10 cellular contexts compared by ENCODE assay signal in genomic region chr12:29152223-29152868, GRCh38. TPM values are rescaled to one million over a fixed set of nuclear protein-coding genes. Genes with fewer than 3 reads are reported as not detected.
DNase-seq lines count a peak whose midpoint lies in the region; ATAC-seq and TF ChIP-seq lines count a peak whose summit lies in the region.
"Had no signal": no experiment of that assay in that cellular context is flagged by ENCODE, and none has a peak within 500 bp of the region (broad histone marks: within the 10 kb centered on the region; RNA-seq: fewer than 3 reads in every experiment).

No MANE protein-coding gene starts in this region.

- H3K9me3 ChIP-seq in tibial nerve, result no peaks in the 10 kb centered on the region

- no peaks in the 10 kb centered on the region for H3K36me3 Mint-ChIP-seq in naive thymus-derived CD8-positive, alpha-beta T cell

- H3K9ac ChIP-seq in mesendoderm (ENCODE audit: low read length), result no peak overlapping the region

- no peak overlapping the region for H3K4me3 Mint-ChIP-seq in naive thymus-derived CD8-positive, alpha-beta T cell

- no peak overlapping the region for H4K5ac ChIP-seq in mesendoderm (ENCODE audit: low read length)

- peaks cover 2 to 32% (median 10%) of the 10 kb centered on the region in 5 donors for H3K27me3 Mint-ChIP-seq in naive thymus-derived CD8-positive, alpha-beta T cell

- no peak for TF ChIP-seq EP300 in tibial nerve (IDR thresholded peaks at IDR 0.05)

- POLR2A ChIA-PET in naive thymus-derived CD8-positive, alpha-beta T cell (lab: Charles Lee), result no interaction called here

- H3K4me2 ChIP-seq in mesendoderm (ENCODE audit: low read length), result no peak overlapping the region

- H3K27ac ChIP-seq in mesendoderm (ENCODE audit: low read depth, low read length) (peak overlapping the region; percentile 17), tibial nerve (no peak overlapping the region)

- TF ChIP-seq POLR2A in tibial nerve (IDR thresholded peaks at IDR 0.05), result no peak

- peak overlapping the region; percentile 39 for H3K56ac ChIP-seq in mesendoderm (ENCODE audit: low read length)

- no peaks in the 10 kb centered on the region for H3K36me3 ChIP-seq in mesendoderm (ENCODE audit: control insufficient read depth, insufficient read depth, low read length)
- no peaks in the 10 kb centered on the region for H3K36me3 ChIP-seq in tibial nerve

- no peaks in the 10 kb centered on the region for H3K27me3 ChIP-seq in mesendoderm (ENCODE audit: insufficient read depth, low read length, poor library complexity)
- H3K27me3 ChIP-seq in tibial nerve, result no peaks in the 10 kb centered on the region

- H3K18ac ChIP-seq in mesendoderm (ENCODE audit: low read length), result no peak overlapping the region

- no peaks in the 10 kb centered on the region for H3K9me3 Mint-ChIP-seq in naive thymus-derived CD8-positive, alpha-beta T cell

- H3K23ac ChIP-seq in mesendoderm (ENCODE audit: low read length), result no peak overlapping the region

- H3K27ac Mint-ChIP-seq in naive thymus-derived CD8-positive, alpha-beta T cell, result no peak overlapping the region

- H3K4me1 ChIP-seq in mesendoderm (ENCODE audit: control insufficient read depth, low read depth, low read length), result peaks cover 3% of the 10 kb centered on the region
- H3K4me1 ChIP-seq in tibial nerve, result peaks cover 0 to 38% (median 0%) of the 10 kb centered on the region in 4 donors

- H4K8ac ChIP-seq in mesendoderm (ENCODE audit: low read depth, low read length), result no peak overlapping the region

- no peak overlapping the region for H3K4me3 ChIP-seq in mesendoderm (ENCODE audit: low read length)
- no peak overlapping the region for H3K4me3 ChIP-seq in tibial nerve
- H3K4me3 ChIP-seq: lung had no signal

- H3K4me1 Mint-ChIP-seq in naive thymus-derived CD8-positive, alpha-beta T cell, result peaks cover 9 to 47% (median 13%) of the 10 kb centered on the region in 4 donors

- no peak overlapping the region for H3K4ac ChIP-seq in mesendoderm (ENCODE audit: low read depth, low read length)

- peaks cover 3% of the 10 kb centered on the region for H3K79me2 ChIP-seq in mesendoderm (ENCODE audit: control insufficient read depth, insufficient read depth, low read length)

- peak overlapping the region; percentile 11 for H2AK5ac ChIP-seq in mesendoderm (ENCODE audit: low read length)

- peaks cover 2% of the 10 kb centered on the region for H3K79me1 ChIP-seq in mesendoderm (ENCODE audit: low read length)

- H2BK5ac ChIP-seq in mesendoderm (ENCODE audit: low read length), result no peak overlapping the region

- no peak overlapping the region for H2BK120ac ChIP-seq in mesendoderm (ENCODE audit: low read depth, low read length)

- ATAC-seq in GM18867 (IDR thresholded peaks at IDR 0.05; ENCODE audit: unreplicated experiment) (peak; percentile 96), HG02571 (IDR thresholded peaks at IDR 0.05; ENCODE audit: unreplicated experiment) (peak; percentile 87), HG03575 (IDR thresholded peaks at IDR 0.05; ENCODE audit: extremely low read depth, insufficient number of reproducible peaks, low FRiP score, unreplicated experiment) (peak; percentile 80)
- ATAC-seq in naive thymus-derived CD8-positive, alpha-beta T cell, result no peak

- TF ChIP-seq CTCF in tibial nerve (IDR thresholded peaks at IDR 0.05), result no peak

- DNase-seq in mesendoderm (no peak), NCI-H1105 (lab: John Stamatoyannopoulos, UW) (no peak), tibial nerve (ENCODE audit: low spot score in 2 of 2) (no peak)
- DNase-seq in activated CD4-positive, alpha-beta T cell treated with anti-CD3 and anti-CD28 coated beads, Interleukin-2, amount 50 U/mL, for 4 hours, result no peak
- DNase-seq in naive thymus-derived CD8-positive, alpha-beta T cell, result no peak
- DNase-seq: activated CD4-positive, alpha-beta T cell treated with anti-CD3 and anti-CD28 coated beads, Interleukin-2, amount 50 U/mL, for 1 hour had no signal

- WGBS in mesendoderm (ENCODE audit: extremely low coverage, insufficient coverage, low lambda C conversion rate), result no CpG with 5 or more reads among the region's 1 CpG
- WGBS in tibial nerve, 2 donors, result 63 to 70% methylated on average over 1 of the region's 1 CpG

- H2BK15ac ChIP-seq in mesendoderm (replicated peaks; ENCODE audit: low read depth), result no peak overlapping the region

RNA-seq across cellular contexts. Expression of gene FAR2, which starts 3.3 kb away (rescaled TPM):
- polyA plus RNA-seq in mesendoderm (2013, experiment 1 of 2), result 50.0 TPM
- polyA plus RNA-seq in mesendoderm (2013, experiment 2 of 2), result 47.9 TPM
- total RNA-seq in naive thymus-derived CD8-positive, alpha-beta T cell, result under 1 TPM in 1 of 2 experiments, not detected in 1; 0.70 TPM
- polyA plus RNA-seq in naive thymus-derived CD8-positive, alpha-beta T cell, result under 1 TPM; 0.26 to 0.93 (median 0.50) TPM
- total RNA-seq in tibial nerve, result 10 to 100 TPM in 1 of 4 donors, 1 to 10 TPM in 3; 8.4 to 16.6 (median 8.8) TPM

Comparison
In these comparisons a context has a peak if more than half of its experiments do, and no peak if none do; other contexts are left out.
1. ATAC-seq: peak in GM18867 (single experiment), HG02571 (single experiment) and HG03575 (single experiment); none in naive thymus-derived CD8-positive, alpha-beta T cell (0 of 2).
2. RNA of gene FAR2, which starts 3.3 kb away (total RNA-seq): 8.4 to 16.6 TPM in tibial nerve; 0.70 TPM in naive thymus-derived CD8-positive, alpha-beta T cell; every median in the first group is over 4 times any median in the second.